Comparison of ENCODE assay signal across 1 cellular context in the genomic region with DNA sequence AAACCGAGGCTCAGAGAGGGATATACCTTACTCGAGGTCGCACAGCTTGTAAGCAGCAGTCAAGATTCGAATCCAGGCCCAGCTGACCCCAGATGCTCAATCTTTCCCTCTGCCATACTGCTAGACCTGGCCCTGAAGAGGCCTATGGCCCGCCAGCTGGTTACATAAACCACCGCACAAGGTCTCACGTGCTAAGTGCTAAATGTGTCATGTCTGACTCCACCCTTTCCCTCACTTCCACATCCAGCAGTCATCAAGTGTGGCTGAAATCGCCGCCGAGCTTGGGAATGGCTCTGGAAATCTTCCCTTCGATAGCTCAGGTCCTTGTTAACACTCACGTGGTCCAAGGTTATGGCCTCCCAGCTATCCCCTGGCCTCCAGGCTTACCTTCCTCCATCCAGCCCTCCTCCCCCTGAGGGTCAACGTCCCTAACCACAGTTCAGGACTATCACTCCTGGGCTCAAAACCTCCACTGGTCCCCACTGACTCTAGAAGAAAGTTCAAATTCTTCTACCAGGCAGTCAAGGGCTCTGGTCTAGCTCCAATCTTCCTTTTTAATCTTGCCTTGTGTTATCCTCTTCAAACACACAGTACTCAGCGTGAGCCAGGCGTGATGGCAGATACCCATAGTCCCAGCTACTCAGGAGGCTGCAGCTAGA.
TF ChIP-seq lines count a peak whose summit lies in the region.

No MANE protein-coding gene starts in this region.

TF ChIP-seq in endothelial cell of umbilical vein, 7 proteins besides CTCF, POLR2A, EP300 and RAD21:
- no peak for TF ChIP-seq MYC (IDR thresholded peaks at IDR 0.05; ENCODE audit: low read depth, low read length)
- TF ChIP-seq, protein P1, sequence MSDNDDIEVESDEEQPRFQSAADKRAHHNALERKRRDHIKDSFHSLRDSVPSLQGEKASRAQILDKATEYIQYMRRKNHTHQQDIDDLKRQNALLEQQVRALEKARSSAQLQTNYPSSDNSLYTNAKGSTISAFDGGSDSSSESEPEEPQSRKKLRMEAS (IDR thresholded peaks at IDR 0.05; ENCODE audit: insufficient read depth, insufficient read length) = no peak
- no peak for TF ChIP-seq POLR2AphosphoS5 (IDR thresholded peaks at IDR 0.05; ENCODE audit: insufficient read depth, low read depth, low read length)
- no peak for TF ChIP-seq JUN (IDR thresholded peaks at IDR 0.05; ENCODE audit: borderline replicate concordance, insufficient read depth, insufficient read length, low read depth)
- TF ChIP-seq EZH2 (IDR thresholded peaks at IDR 0.05; ENCODE audit: borderline replicate concordance, low read depth, low read length, severe bottlenecking) = no peak
- TF ChIP-seq FOS (IDR thresholded peaks at IDR 0.05; ENCODE audit: borderline replicate concordance, insufficient read depth, low read length) = no peak
- no peak for TF ChIP-seq GATA2 (IDR thresholded peaks at IDR 0.05; ENCODE audit: insufficient read depth, insufficient read length, low read depth, low read length)
